Comparison of ENCODE assay signal across 15 cellular contexts in the genomic region with DNA sequence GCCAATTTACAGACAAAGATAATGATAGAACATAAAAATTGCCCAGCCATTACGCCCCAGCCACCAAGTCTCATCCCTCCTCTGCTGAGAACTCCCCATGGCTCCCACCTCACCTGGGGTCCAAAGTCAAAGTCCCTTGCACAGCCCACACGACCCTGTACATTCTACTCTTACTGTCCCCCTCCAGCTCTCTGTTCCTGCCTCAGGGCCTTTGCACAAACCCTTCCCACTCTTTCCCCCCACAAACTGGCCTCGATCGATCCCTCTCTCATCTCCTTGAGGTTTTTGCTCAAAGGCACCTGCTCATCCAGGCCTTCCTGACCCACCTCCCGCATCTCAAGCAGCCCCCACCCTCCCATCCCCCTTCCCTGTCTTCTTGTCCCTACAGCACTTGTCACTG. TPM values are rescaled to one million over a fixed set of nuclear protein-coding genes. Genes with fewer than 3 reads are reported as not detected.
DNase-seq lines count a peak whose midpoint lies in the region; ATAC-seq and TF ChIP-seq lines count a peak whose summit lies in the region.
"Had no signal": no experiment of that assay in that cellular context is flagged by ENCODE, and none has a peak within 500 bp of the region (broad histone marks: within the 10 kb centered on the region; RNA-seq: fewer than 3 reads in every experiment).

No MANE protein-coding gene starts in this region.

- H3K36me3 Mint-ChIP-seq in Calu3 (ENCODE audit: insufficient read depth, unreplicated experiment), result peaks cover 19% of the 10 kb centered on the region

- TF ChIP-seq POLR2A in esophagus muscularis mucosa (IDR thresholded peaks at IDR 0.05; ENCODE audit: low read depth) (no peak), gastrocnemius medialis (IDR thresholded peaks at IDR 0.05) (no peak)

- peaks cover 19% of the 10 kb centered on the region for H3K4me1 Mint-ChIP-seq in Calu3 (ENCODE audit: low read depth, unreplicated experiment)

- CTCF ChIA-PET in Calu3 (lab: Charles Lee), result interaction anchor here (0.7 kb wide), 1 partner anchor 17 kb away, joined by 3 read pairs; no protein-coding TSS in a partner anchor

- no peak overlapping the region for H3K27ac Mint-ChIP-seq in Calu3 (ENCODE audit: unreplicated experiment)

- intact Hi-C loops in Calu3 (cut with micrococcal nuclease; ENCODE audit: unreplicated experiment) (no loop called here), esophagus muscularis mucosa (cut with DNase I) (no loop called here), gastrocnemius medialis (cut with DNase I; ENCODE audit: low total_unique reads) (no loop called here)

- no peak for TF ChIP-seq EP300 in esophagus muscularis mucosa (IDR thresholded peaks at IDR 0.05)

- H3K4me3 Mint-ChIP-seq in Calu3 (ENCODE audit: low read depth, unreplicated experiment), result peak overlapping the region; percentile 60

- H3K9me3 Mint-ChIP-seq in Calu3 (ENCODE audit: low read depth, unreplicated experiment), result no peaks in the 10 kb centered on the region

- BruUV-seq in Calu3 (replicated peaks; lab: Mats Ljungman, UMichigan), result no TSS peak

- H3K9me3 ChIP-seq in NT2/D1 (ENCODE audit: insufficient read depth, low read length), result no peaks in the 10 kb centered on the region
- no peaks in the 10 kb centered on the region for H3K9me3 ChIP-seq in esophagus muscularis mucosa
- H3K9me3 ChIP-seq in gastrocnemius medialis, result no peaks in the 10 kb centered on the region

- WGBS in esophagus muscularis mucosa, result 83% methylated on average over 5 of the region's 5 CpGs

- H3K36me3 ChIP-seq in NT2/D1 (ENCODE audit: insufficient read depth, insufficient read length, low read length) (no peaks in the 10 kb centered on the region), esophagus muscularis mucosa (no peaks in the 10 kb centered on the region), gastrocnemius medialis (no peaks in the 10 kb centered on the region)

- H3K4me3 ChIP-seq in NT2/D1 (ENCODE audit: insufficient read length, low read depth) (peak overlapping the region; percentile 85), esophagus muscularis mucosa (peak overlapping the region; percentile 92 to 99 (median 98)), gastrocnemius medialis (peak overlapping the region in 3 of 4 donors; percentile 67 to 79 (median 74))

- H3K4me1 ChIP-seq in NT2/D1 (ENCODE audit: insufficient read depth, insufficient read length), result peaks cover 9% of the 10 kb centered on the region
- peaks cover 12 to 31% (median 27%) of the 10 kb centered on the region in 4 donors for H3K4me1 ChIP-seq in esophagus muscularis mucosa
- no peaks in the 10 kb centered on the region for H3K4me1 ChIP-seq in gastrocnemius medialis

- H3K27ac ChIP-seq in esophagus muscularis mucosa (replicated peaks in 1 of 4) (peak overlapping the region; percentile 87 to 90 (median 88)), gastrocnemius medialis (peak overlapping the region; percentile 78 to 88 (median 82))

- H3K27me3 Mint-ChIP-seq in Calu3 (ENCODE audit: unreplicated experiment), result no peaks in the 10 kb centered on the region

- no peak for TF ChIP-seq CTCF in Calu3 (IDR thresholded peaks at IDR 0.05; ENCODE audit: unreplicated experiment)
- TF ChIP-seq CTCF in esophagus muscularis mucosa (IDR thresholded peaks at IDR 0.05), result no peak
- no peak for TF ChIP-seq CTCF in gastrocnemius medialis (IDR thresholded peaks at IDR 0.05 in 4 of 5, conservative IDR thresholded peaks at IDR 0.05 in 1 of 5)

- H3K9ac ChIP-seq in NT2/D1 (ENCODE audit: insufficient read length, low read depth), result no peak overlapping the region

- DNase-seq in Calu3 (no peak), NT2/D1 (ENCODE audit: low read depth, low spot score) (no peak), esophagus muscularis mucosa (ENCODE audit: extremely low spot score) (no peak), gastrocnemius medialis (no peak), hippocampal formation (lab: John Stamatoyannopoulos, UW) (no peak), NCI-H345 (lab: John Stamatoyannopoulos, UW) (no peak)
- DNase-seq in activated effector memory CD4-positive, alpha-beta T cell treated with Interleukin-2 at 50 U/mL for 16 hours, result no peak
- DNase-seq: DMS153, GOT3, midbrain, NCI-H1417 treated with DMSO at 0.1 percent for 48 hours, OCI-M1 had no signal

- in situ Hi-C loops in gastrocnemius medialis (cut with MboI; ENCODE audit: low sequenced_read_pairs in 4 of 4), result no loop called here

- H3K27me3 ChIP-seq in NT2/D1 (ENCODE audit: insufficient read depth, insufficient read length) (no peaks in the 10 kb centered on the region), esophagus muscularis mucosa (no peaks in the 10 kb centered on the region), gastrocnemius medialis (peaks cover 11 to 20% (median 20%) of the 10 kb centered on the region in 3 donors)

- ATAC-seq in gastrocnemius medialis (no peak), HG02798 (IDR thresholded peaks at IDR 0.05; ENCODE audit: poor library complexity, unreplicated experiment) (no peak)

RNA-seq across cellular contexts. Expression of a gene that starts 1.3 kb away (rescaled TPM):
- total RNA-seq in Calu3 (2022) (54.8 and 63.6 TPM in 2 replicates), esophagus muscularis mucosa (10 to 100 TPM; 32.6 to 51.0 (median 40.1) TPM), gastrocnemius medialis (1 to 10 TPM; 4.7 to 9.6 (median 5.8) TPM)

RNA-seq across cellular contexts. Expression of a gene that starts 21.6 kb away (rescaled TPM):
- not detected in 2 replicates for total RNA-seq in Calu3 (2022)
- 1 to 10 TPM in 1 of 4 donors, not detected in 3; 2.0 TPM for total RNA-seq in esophagus muscularis mucosa
- total RNA-seq in gastrocnemius medialis, result under 1 TPM in 1 of 4 donors, not detected in 3; 0.47 TPM
- total RNA-seq: fibroblast of lung, urinary bladder had no signal

RNA-seq across cellular contexts. Expression of a gene that starts 35.0 kb away (rescaled TPM):
- total RNA-seq in Calu3 (2022), result not detected in 2 replicates
- total RNA-seq in esophagus muscularis mucosa, result not detected
- not detected for total RNA-seq in gastrocnemius medialis
- total RNA-seq: fibroblast of lung, urinary bladder had no signal
